9 cellular contexts compared by ENCODE assay signal in the genomic region with DNA sequence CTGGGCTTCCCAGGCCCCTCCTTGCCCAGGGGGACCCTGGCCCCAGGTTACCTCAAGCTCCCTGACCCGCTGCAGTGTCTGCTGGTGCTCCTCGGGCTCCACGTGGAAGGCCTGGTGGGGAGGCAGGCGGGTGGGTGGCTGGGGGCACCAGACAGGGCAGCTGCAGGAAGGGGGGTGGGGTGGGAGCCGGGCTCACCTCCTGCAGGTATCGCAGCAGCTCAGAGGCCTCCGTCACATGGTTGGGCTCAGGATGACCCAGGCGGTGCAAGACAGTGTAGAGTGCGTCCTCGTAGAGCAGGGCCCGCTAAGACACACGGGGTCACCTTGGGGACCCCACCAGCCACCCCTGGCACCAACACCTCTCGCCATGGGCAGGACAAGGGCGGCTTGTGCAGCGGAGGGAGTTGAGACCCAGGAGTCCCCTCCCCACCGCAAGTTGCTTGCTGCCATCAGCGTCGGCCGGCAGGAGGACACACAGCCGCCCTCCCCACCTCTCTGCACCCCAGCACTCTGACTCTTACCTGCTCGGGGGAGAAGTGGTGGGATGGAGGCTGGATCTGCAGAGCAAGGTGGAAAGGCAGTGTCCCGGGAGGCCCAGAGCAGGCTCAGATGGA. TPM values are rescaled to one million over a fixed set of nuclear protein-coding genes. Genes with fewer than 3 reads are reported as not detected.
DNase-seq lines count a peak whose midpoint lies in the region; ATAC-seq, FAIRE-seq and TF ChIP-seq lines count a peak whose summit lies in the region.
"Had no signal": no experiment of that assay in that cellular context is flagged by ENCODE, and none has a peak within 500 bp of the region (broad histone marks: within the 10 kb centered on the region; RNA-seq: fewer than 3 reads in every experiment).

No MANE protein-coding gene starts in this region.

- 0 out of 2 replicates have a peak, but pooled peaks cover 2% of the 10 kb centered on the region for H4K20me1 ChIP-seq in HepG2 (ENCODE audit: insufficient read depth, low read length)

- no peak for TF ChIP-seq EP300 in HepG2 (IDR thresholded peaks at IDR 0.05; ENCODE audit: low read depth in 2 of 2, low read length in 2 of 2)
- TF ChIP-seq EP300 in HepG2 (CRISPR knock-in tag; IDR thresholded peaks at IDR 0.05; ENCODE audit: borderline replicate concordance), result no peak
- no peak for TF ChIP-seq EP300 in transverse colon (IDR thresholded peaks at IDR 0.05; ENCODE audit: low read depth)

- DNase-seq in heart left ventricle (no peak), Right ventricle myocardium inferior (ENCODE audit: missing footprints) (no peak), HepG2 (ENCODE audit: low spot score) (no peak), transverse colon (no peak), GF-D8 (lab: John Stamatoyannopoulos, UW) (no peak), OCI-M1 (lab: John Stamatoyannopoulos, UW) (no peak)
- peak; percentile 57 to 63 for DNase-seq in activated T-cell treated with anti-CD3 and anti-CD28 coated beads, Interleukin-2, amount 50 U/mL, for 48 hours

- POLR2A ChIA-PET in HepG2 (lab: Yijun Ruan, JAX), result interaction anchor here (1.9 to 7.7 kb wide), 9 partner anchors 9 to 67 kb away, joined by 10 to 229 read pairs (median 25); a partner anchor contains a TSS

- peak overlapping the region; percentile 96 for H3K4me2 ChIP-seq in HepG2 (ENCODE audit: low read depth, low read length)

- no peak for TF ChIP-seq POLR2A in heart left ventricle (IDR thresholded peaks at IDR 0.05)
- no peak for TF ChIP-seq POLR2A in HepG2 (IDR thresholded peaks at IDR 0.05; ENCODE audit: insufficient read depth in 1 of 2, low read depth in 2 of 2, low read length in 2 of 2)
- TF ChIP-seq POLR2A in transverse colon (IDR thresholded peaks at IDR 0.05), result no peak

- H3K4me3 ChIP-seq in heart left ventricle, result peak overlapping the region in 9 of 12 donors; percentile 12 to 69 (median 32)
- H3K4me3 ChIP-seq in HepG2 (replicated peaks in 1 of 3; ENCODE audit: insufficient read depth in 1 of 3, low read depth in 2 of 3, low read length in 3 of 3), result peak overlapping the region; percentile 66 to 84 (median 66); a peak in 5 of 6 replicates
- peak overlapping the region in 3 of 4 donors; percentile 7 to 32 (median 28) for H3K4me3 ChIP-seq in transverse colon

- no peak for FAIRE-seq in HepG2 (lab: Jason Lieb, UNC)
- FAIRE-seq: HTR-8/SVneo had no signal

- TF ChIP-seq CTCF in heart left ventricle (IDR thresholded peaks at IDR 0.05), result no peak
- TF ChIP-seq CTCF in HepG2 (CRISPR knock-in tag; IDR thresholded peaks at IDR 0.05), result no peak
- no peak for TF ChIP-seq CTCF in transverse colon (IDR thresholded peaks at IDR 0.05)

- H3K9ac ChIP-seq in HepG2 (ENCODE audit: insufficient read depth, low read depth, low read length), result peak overlapping the region; percentile 77

- WGBS in heart left ventricle, 4 donors, result 88 to 93% (median 92%) methylated on average over 6 to 22 of the region's 22 CpGs
- 88% methylated on average over 20 of the region's 22 CpGs for WGBS in HepG2 (ENCODE audit: low lambda C conversion rate)
- 74% methylated on average over 10 of the region's 22 CpGs; no CpG with 5 or more reads in 1 of the 2 donors for WGBS in transverse colon (ENCODE audit: low coverage in 1 of 2), 2 donors

- H3K27me3 ChIP-seq in heart left ventricle, result no peaks in the 10 kb centered on the region
- H3K27me3 ChIP-seq in HepG2 (ENCODE audit: control insufficient read depth in 1 of 2, insufficient read depth in 2 of 2, low read length in 2 of 2), result no peaks in the 10 kb centered on the region
- H3K27me3 ChIP-seq in transverse colon, result no peaks in the 10 kb centered on the region

- intact Hi-C loops in heart left ventricle (cut with DNase I) (loop anchor here in 1 of 10 donors (10.0 kb wide), 1 partner anchor 52 kb away; a partner anchor contains a TSS), Right ventricle myocardium inferior (cut with DNase I) (no loop called here), HepG2 (cut with micrococcal nuclease; ENCODE audit: unreplicated experiment) (no loop called here), transverse colon (cut with DNase I; ENCODE audit: low total_unique reads) (no loop called here)

- H3K36me3 ChIP-seq in heart left ventricle (peaks cover 3 to 51% (median 26%) of the 10 kb centered on the region in 9 donors), HepG2 (replicated peaks in 1 of 2; ENCODE audit: control insufficient read depth in 1 of 2, insufficient read depth in 2 of 2, low read length in 2 of 2) (peaks cover 3 to 11% of the 10 kb centered on the region in 2 experiments), transverse colon (peaks cover 0 to 21% (median 7%) of the 10 kb centered on the region in 4 donors)

- no peaks in the 10 kb centered on the region for H3K9me3 ChIP-seq in heart left ventricle
- no peaks in the 10 kb centered on the region for H3K9me3 ChIP-seq in HepG2 (ENCODE audit: low read length)
- H3K9me3 ChIP-seq in transverse colon, result no peaks in the 10 kb centered on the region

- H3K4me1 ChIP-seq in heart left ventricle (peaks cover 27 to 52% (median 38%) of the 10 kb centered on the region in 12 donors), HepG2 (ENCODE audit: insufficient read depth, low read length) (peaks cover 52% of the 10 kb centered on the region), transverse colon (peaks cover 20 to 39% (median 26%) of the 10 kb centered on the region in 4 donors)

- CTCF ChIA-PET in HepG2 (lab: Yijun Ruan, JAX; ENCODE audit: low intra/inter-chr PET ratio, low total read pairs), result no interaction called here

- H3K79me2 ChIP-seq in HepG2 (ENCODE audit: insufficient read depth, low read length), result no peaks in the 10 kb centered on the region

- in situ Hi-C loops in HepG2 (cut with HindIII; ENCODE audit: extremely low pct_ligation_motif_present, low pct_unique_long_range_greater_than_20kb) (no loop called here), transverse colon (cut with MboI; ENCODE audit: low pct_ligation_motif_present in 1 of 4, low pct_unique_long_range_greater_than_20kb in 1 of 4, low sequenced_read_pairs in 3 of 4) (no loop called here)

- TF ChIP-seq RAD21 in HepG2 (CRISPR knock-in tag; IDR thresholded peaks at IDR 0.05), result no peak

- ATAC-seq in heart left ventricle, result no peak
- no peak for ATAC-seq in Right ventricle myocardium inferior
- ATAC-seq in HepG2, result no peak
- ATAC-seq in GM19467 (IDR thresholded peaks at IDR 0.05; ENCODE audit: unreplicated experiment), result no peak

- no peak overlapping the region for H2AFZ ChIP-seq in HepG2 (ENCODE audit: low read length)

- H3K27ac ChIP-seq in heart left ventricle (peak overlapping the region in 2 of 12 donors; percentile 88 to 90), HepG2 (ENCODE audit: extremely low read length, insufficient read depth, low read length) (peak overlapping the region; percentile 79), transverse colon (peak overlapping the region; percentile 79 to 85 (median 80))

- no TSS peak for BruUV-seq in HepG2 (replicated peaks; lab: Mats Ljungman, UMichigan)

RNA-seq across cellular contexts. Expression of a gene that starts 1.1 kb away (rescaled TPM):
- total RNA-seq in heart left ventricle (10 to 100 TPM in 2 of 9 donors, 1 to 10 TPM in 7; 2.1 to 28.5 (median 6.0) TPM), Right ventricle myocardium inferior (10.7 TPM), HepG2 (2016; rRNA removed; fragmentation: Illumina TruSeq; extraction: Trizol) (27.2 and 42.7 TPM in 2 replicates), transverse colon (10 to 100 TPM in 3 of 4 donors, 1 to 10 TPM in 1; 3.0 to 48.3 (median 16.2) TPM)
- polyA plus RNA-seq in heart left ventricle (1 to 10 TPM; 4.5 to 5.8 TPM), HepG2 (2011; rRNA removed) (29.7 and 40.0 TPM in 2 replicates)
- total RNA-seq in HepG2 (2016; cell fraction: cytosol; rRNA removed; fragmentation: Illumina TruSeq; extraction: Trizol; ENCODE audit: low read depth), result 14.5 and 15.7 TPM in 2 replicates
- 22.9 and 43.4 TPM in 2 replicates for total RNA-seq in HepG2 (2016; cell fraction: insoluble cytoplasmic fraction; rRNA removed; fragmentation: Illumina TruSeq; extraction: Trizol)
- 23.8 and 27.2 TPM in 2 replicates for total RNA-seq in HepG2 (2016; cell fraction: membrane; rRNA removed; fragmentation: Illumina TruSeq; extraction: Trizol)
- total RNA-seq in HepG2 (2016; cell fraction: nucleus; rRNA removed; fragmentation: Illumina TruSeq; extraction: Trizol), result 38.7 and 48.5 TPM in 2 replicates
- polyA plus RNA-seq in HepG2 (2011; cell fraction: cytosol; rRNA removed), result 7.5 and 12.9 TPM in 2 replicates
- 244 and 327 TPM in 2 replicates for polyA plus RNA-seq in HepG2 (2011; cell fraction: nucleus; rRNA removed)
- 21.7 and 27.3 TPM in 2 replicates for polyA plus RNA-seq in HepG2 (2012)
- 6.0 and 6.9 TPM in 2 replicates for polyA plus RNA-seq in HepG2 (2016; cell fraction: cytosol; fragmentation: Illumina TruSeq; extraction: Trizol; ENCODE audit: low read depth)
- 21.6 and 29.9 TPM in 2 replicates for polyA plus RNA-seq in HepG2 (2016; cell fraction: insoluble cytoplasmic fraction; fragmentation: Illumina TruSeq; extraction: Trizol; ENCODE audit: low read depth)
- 17.3 and 18.9 TPM in 2 replicates for polyA plus RNA-seq in HepG2 (2016; cell fraction: membrane; fragmentation: Illumina TruSeq; extraction: Trizol; ENCODE audit: low read depth)
- 126 and 127 TPM in 2 replicates for polyA plus RNA-seq in HepG2 (2016; cell fraction: nucleus; fragmentation: Illumina TruSeq; extraction: Trizol; ENCODE audit: insufficient read depth, low read depth)
- 76.6 and 82.7 TPM in 2 replicates for polyA minus RNA-seq in HepG2 (2011; rRNA and poly(A)+ RNA removed; ENCODE audit: low replicate concordance)
- polyA minus RNA-seq in HepG2 (2011; cell fraction: cytosol; rRNA and poly(A)+ RNA removed), result 20.3 and 24.5 TPM in 2 replicates
- polyA minus RNA-seq in HepG2 (2011; cell fraction: nucleus; rRNA and poly(A)+ RNA removed), result 59.1 and 68.5 TPM in 2 replicates

RNA-seq across cellular contexts. Expression of a gene that starts 12.1 kb away (rescaled TPM):
- total RNA-seq in heart left ventricle (100 to 1,000 TPM; 134 to 311 (median 158) TPM), Right ventricle myocardium inferior (151 TPM), HepG2 (2016; rRNA removed; fragmentation: Illumina TruSeq; extraction: Trizol) (28.2 and 29.2 TPM in 2 replicates), transverse colon (10 to 100 TPM; 27.7 to 75.1 (median 56.8) TPM)
- polyA plus RNA-seq in heart left ventricle (100 to 1,000 TPM; 128 to 217 TPM), HepG2 (2011; rRNA removed) (29.5 and 34.6 TPM in 2 replicates)
- 15.4 and 19.3 TPM in 2 replicates for total RNA-seq in HepG2 (2016; cell fraction: cytosol; rRNA removed; fragmentation: Illumina TruSeq; extraction: Trizol; ENCODE audit: low read depth)
- 23.5 and 33.2 TPM in 2 replicates for total RNA-seq in HepG2 (2016; cell fraction: insoluble cytoplasmic fraction; rRNA removed; fragmentation: Illumina TruSeq; extraction: Trizol)
- 22.1 and 25.3 TPM in 2 replicates for total RNA-seq in HepG2 (2016; cell fraction: membrane; rRNA removed; fragmentation: Illumina TruSeq; extraction: Trizol)
- 17.9 and 23.5 TPM in 2 replicates for total RNA-seq in HepG2 (2016; cell fraction: nucleus; rRNA removed; fragmentation: Illumina TruSeq; extraction: Trizol)
- 24.9 and 26.1 TPM in 2 replicates for polyA plus RNA-seq in HepG2 (2011; cell fraction: cytosol; rRNA removed)
- 77.1 and 77.4 TPM in 2 replicates for polyA plus RNA-seq in HepG2 (2011; cell fraction: nucleus; rRNA removed)
- polyA plus RNA-seq in HepG2 (2012), result 95.2 and 97.1 TPM in 2 replicates
- polyA plus RNA-seq in HepG2 (2016; cell fraction: cytosol; fragmentation: Illumina TruSeq; extraction: Trizol; ENCODE audit: low read depth), result 14.4 and 17.2 TPM in 2 replicates
- polyA plus RNA-seq in HepG2 (2016; cell fraction: insoluble cytoplasmic fraction; fragmentation: Illumina TruSeq; extraction: Trizol; ENCODE audit: low read depth), result 51.6 and 76.7 TPM in 2 replicates
- 27.3 and 29.7 TPM in 2 replicates for polyA plus RNA-seq in HepG2 (2016; cell fraction: membrane; fragmentation: Illumina TruSeq; extraction: Trizol; ENCODE audit: low read depth)
- 87.1 and 89.4 TPM in 2 replicates for polyA plus RNA-seq in HepG2 (2016; cell fraction: nucleus; fragmentation: Illumina TruSeq; extraction: Trizol; ENCODE audit: insufficient read depth, low read depth)
- 39.8 and 42.3 TPM in 2 replicates for polyA minus RNA-seq in HepG2 (2011; rRNA and poly(A)+ RNA removed; ENCODE audit: low replicate concordance)
- 35.5 and 39.9 TPM in 2 replicates for polyA minus RNA-seq in HepG2 (2011; cell fraction: cytosol; rRNA and poly(A)+ RNA removed)
- polyA minus RNA-seq in HepG2 (2011; cell fraction: nucleus; rRNA and poly(A)+ RNA removed), result 30.1 and 38.2 TPM in 2 replicates

RNA-seq across cellular contexts. Expression of a gene that starts 35.3 kb away (rescaled TPM):
- total RNA-seq in heart left ventricle (10 to 100 TPM; 20.3 to 53.4 (median 31.8) TPM), Right ventricle myocardium inferior (39.4 TPM), HepG2 (2016; rRNA removed; fragmentation: Illumina TruSeq; extraction: Trizol) (59.7 and 82.0 TPM in 2 replicates), transverse colon (100 to 1,000 TPM in 1 of 4 donors, 10 to 100 TPM in 3; 38.6 to 118 (median 41.0) TPM)
- polyA plus RNA-seq in heart left ventricle (10 to 100 TPM; 20.1 to 23.3 TPM), HepG2 (2011; rRNA removed) (33.5 and 45.8 TPM in 2 replicates)
- 24.8 and 27.6 TPM in 2 replicates for total RNA-seq in HepG2 (2016; cell fraction: cytosol; rRNA removed; fragmentation: Illumina TruSeq; extraction: Trizol; ENCODE audit: low read depth)
- total RNA-seq in HepG2 (2016; cell fraction: insoluble cytoplasmic fraction; rRNA removed; fragmentation: Illumina TruSeq; extraction: Trizol), result 52.0 and 87.1 TPM in 2 replicates
- 34.8 and 37.7 TPM in 2 replicates for total RNA-seq in HepG2 (2016; cell fraction: membrane; rRNA removed; fragmentation: Illumina TruSeq; extraction: Trizol)
- total RNA-seq in HepG2 (2016; cell fraction: nucleus; rRNA removed; fragmentation: Illumina TruSeq; extraction: Trizol), result 65.7 and 73.6 TPM in 2 replicates
- 29.2 and 33.8 TPM in 2 replicates for polyA plus RNA-seq in HepG2 (2011; cell fraction: cytosol; rRNA removed)
- 126 and 158 TPM in 2 replicates for polyA plus RNA-seq in HepG2 (2011; cell fraction: nucleus; rRNA removed)
- polyA plus RNA-seq in HepG2 (2012), result 46.3 and 58.3 TPM in 2 replicates
- polyA plus RNA-seq in HepG2 (2016; cell fraction: cytosol; fragmentation: Illumina TruSeq; extraction: Trizol; ENCODE audit: low read depth), result 11.8 and 13.6 TPM in 2 replicates
- polyA plus RNA-seq in HepG2 (2016; cell fraction: insoluble cytoplasmic fraction; fragmentation: Illumina TruSeq; extraction: Trizol; ENCODE audit: low read depth), result 67.4 and 93.5 TPM in 2 replicates
- polyA plus RNA-seq in HepG2 (2016; cell fraction: membrane; fragmentation: Illumina TruSeq; extraction: Trizol; ENCODE audit: low read depth), result 24.7 and 30.6 TPM in 2 replicates
- polyA plus RNA-seq in HepG2 (2016; cell fraction: nucleus; fragmentation: Illumina TruSeq; extraction: Trizol; ENCODE audit: insufficient read depth, low read depth), result 129 and 138 TPM in 2 replicates
- 24.4 and 64.0 TPM in 2 replicates for polyA minus RNA-seq in HepG2 (2011; rRNA and poly(A)+ RNA removed; ENCODE audit: low replicate concordance)
- 30.4 and 41.4 TPM in 2 replicates for polyA minus RNA-seq in HepG2 (2011; cell fraction: cytosol; rRNA and poly(A)+ RNA removed)
- 31.9 and 40.8 TPM in 2 replicates for polyA minus RNA-seq in HepG2 (2011; cell fraction: nucleus; rRNA and poly(A)+ RNA removed)

RNA-seq across cellular contexts. Expression of a gene that starts 53.7 kb away (rescaled TPM):
- total RNA-seq in heart left ventricle (10 to 100 TPM in 3 of 9 donors, 1 to 10 TPM in 6; 6.8 to 16.1 (median 9.5) TPM), Right ventricle myocardium inferior (11.3 TPM), HepG2 (2016; rRNA removed; fragmentation: Illumina TruSeq; extraction: Trizol) (22.4 and 24.6 TPM in 2 replicates), transverse colon (10 to 100 TPM; 16.8 to 21.7 (median 20.5) TPM)
- polyA plus RNA-seq in heart left ventricle (10 to 100 TPM in 1 of 2 donors, 1 to 10 TPM in 1; 7.5 to 10.5 TPM), HepG2 (2011; rRNA removed) (10.3 and 15.2 TPM in 2 replicates)
- total RNA-seq in HepG2 (2016; cell fraction: cytosol; rRNA removed; fragmentation: Illumina TruSeq; extraction: Trizol; ENCODE audit: low read depth), result 3.6 and 3.8 TPM in 2 replicates
- total RNA-seq in HepG2 (2016; cell fraction: insoluble cytoplasmic fraction; rRNA removed; fragmentation: Illumina TruSeq; extraction: Trizol), result 23.0 and 23.6 TPM in 2 replicates
- total RNA-seq in HepG2 (2016; cell fraction: membrane; rRNA removed; fragmentation: Illumina TruSeq; extraction: Trizol), result 8.9 and 9.0 TPM in 2 replicates
- 11.5 and 14.9 TPM in 2 replicates for total RNA-seq in HepG2 (2016; cell fraction: nucleus; rRNA removed; fragmentation: Illumina TruSeq; extraction: Trizol)
- 10.5 and 11.9 TPM in 2 replicates for polyA plus RNA-seq in HepG2 (2011; cell fraction: cytosol; rRNA removed)
- 14.3 and 15.6 TPM in 2 replicates for polyA plus RNA-seq in HepG2 (2011; cell fraction: nucleus; rRNA removed)
- polyA plus RNA-seq in HepG2 (2012), result 9.0 and 10.3 TPM in 2 replicates
- 2.4 and 2.5 TPM in 2 replicates for polyA plus RNA-seq in HepG2 (2016; cell fraction: cytosol; fragmentation: Illumina TruSeq; extraction: Trizol; ENCODE audit: low read depth)
- polyA plus RNA-seq in HepG2 (2016; cell fraction: insoluble cytoplasmic fraction; fragmentation: Illumina TruSeq; extraction: Trizol; ENCODE audit: low read depth), result 18.6 and 20.0 TPM in 2 replicates
- polyA plus RNA-seq in HepG2 (2016; cell fraction: membrane; fragmentation: Illumina TruSeq; extraction: Trizol; ENCODE audit: low read depth), result 5.1 and 5.7 TPM in 2 replicates
- 31.5 and 31.7 TPM in 2 replicates for polyA plus RNA-seq in HepG2 (2016; cell fraction: nucleus; fragmentation: Illumina TruSeq; extraction: Trizol; ENCODE audit: insufficient read depth, low read depth)
- 13.4 and 15.0 TPM in 2 replicates for polyA minus RNA-seq in HepG2 (2011; rRNA and poly(A)+ RNA removed; ENCODE audit: low replicate concordance)
- polyA minus RNA-seq in HepG2 (2011; cell fraction: cytosol; rRNA and poly(A)+ RNA removed), result 8.8 and 8.9 TPM in 2 replicates
- 4.0 and 5.3 TPM in 2 replicates for polyA minus RNA-seq in HepG2 (2011; cell fraction: nucleus; rRNA and poly(A)+ RNA removed)

RNA-seq across cellular contexts. Expression of a gene that starts 58.5 kb away (rescaled TPM):
- total RNA-seq in heart left ventricle (10 to 100 TPM; 11.3 to 27.5 (median 16.3) TPM), Right ventricle myocardium inferior (16.0 TPM), HepG2 (2016; rRNA removed; fragmentation: Illumina TruSeq; extraction: Trizol) (28.6 and 33.0 TPM in 2 replicates), transverse colon (10 to 100 TPM; 24.0 to 99.1 (median 63.1) TPM)
- polyA plus RNA-seq in heart left ventricle (10 to 100 TPM; 14.6 to 18.5 TPM), HepG2 (2011; rRNA removed) (30.7 and 31.6 TPM in 2 replicates)
- total RNA-seq in HepG2 (2016; cell fraction: cytosol; rRNA removed; fragmentation: Illumina TruSeq; extraction: Trizol; ENCODE audit: low read depth), result 37.2 and 44.0 TPM in 2 replicates
- total RNA-seq in HepG2 (2016; cell fraction: insoluble cytoplasmic fraction; rRNA removed; fragmentation: Illumina TruSeq; extraction: Trizol), result 21.2 and 33.0 TPM in 2 replicates
- total RNA-seq in HepG2 (2016; cell fraction: membrane; rRNA removed; fragmentation: Illumina TruSeq; extraction: Trizol), result 58.6 and 59.5 TPM in 2 replicates
- total RNA-seq in HepG2 (2016; cell fraction: nucleus; rRNA removed; fragmentation: Illumina TruSeq; extraction: Trizol), result 38.6 and 43.6 TPM in 2 replicates
- polyA plus RNA-seq in HepG2 (2011; cell fraction: cytosol; rRNA removed), result 18.7 and 21.7 TPM in 2 replicates
- polyA plus RNA-seq in HepG2 (2011; cell fraction: nucleus; rRNA removed), result 50.0 and 56.4 TPM in 2 replicates
- 20.8 and 23.9 TPM in 2 replicates for polyA plus RNA-seq in HepG2 (2012)
- polyA plus RNA-seq in HepG2 (2016; cell fraction: cytosol; fragmentation: Illumina TruSeq; extraction: Trizol; ENCODE audit: low read depth), result 55.3 and 62.7 TPM in 2 replicates
- 28.7 and 35.1 TPM in 2 replicates for polyA plus RNA-seq in HepG2 (2016; cell fraction: insoluble cytoplasmic fraction; fragmentation: Illumina TruSeq; extraction: Trizol; ENCODE audit: low read depth)
- polyA plus RNA-seq in HepG2 (2016; cell fraction: membrane; fragmentation: Illumina TruSeq; extraction: Trizol; ENCODE audit: low read depth), result 64.7 and 69.9 TPM in 2 replicates
- 52.8 and 60.0 TPM in 2 replicates for polyA plus RNA-seq in HepG2 (2016; cell fraction: nucleus; fragmentation: Illumina TruSeq; extraction: Trizol; ENCODE audit: insufficient read depth, low read depth)
- polyA minus RNA-seq in HepG2 (2011; rRNA and poly(A)+ RNA removed; ENCODE audit: low replicate concordance), result 24.3 and 28.1 TPM in 2 replicates
- polyA minus RNA-seq in HepG2 (2011; cell fraction: cytosol; rRNA and poly(A)+ RNA removed), result 10.4 and 14.9 TPM in 2 replicates
- 78.9 and 91.3 TPM in 2 replicates for polyA minus RNA-seq in HepG2 (2011; cell fraction: nucleus; rRNA and poly(A)+ RNA removed)

Comparison
In these comparisons a context has a peak if more than half of its experiments do, and no peak if none do; other contexts are left out.
1. DNase-seq: peak in activated T-cell treated with anti-CD3 and anti-CD28 coated beads, Interleukin-2, amount 50 U/mL, for 48 hours (2 of 2); none in heart left ventricle (0 of 5), Right ventricle myocardium inferior (single experiment), HepG2 (single experiment), transverse colon (single experiment), GF-D8 (single experiment) and OCI-M1 (single experiment).
2. Peak in every context shown above with its lines, with median percentiles within 50 percentile points of each other: H3K4me3 ChIP-seq.